ENCODE assay signal across 8 cellular contexts in genomic region chr22:41946360-41947180, GRCh38. TPM values are rescaled to one million over a fixed set of nuclear protein-coding genes. Genes with fewer than 3 reads are reported as not detected.
A peak's percentile ranks its signal among the peaks of the same experiment; 100 is the strongest.
DNase-seq lines count a peak whose midpoint lies in the region; ATAC-seq and TF ChIP-seq lines count a peak whose summit lies in the region.

TSS of gene CENPM (minus strand) at chr22:41947152. CDS start at chr22:41947076, 76 bp downstream.

- H3K9me3 Mint-ChIP-seq in activated CD4-positive, alpha-beta T cell treated with anti-CD3 and anti-CD28 coated beads, Interleukin-2, amount 10 ng/mL, durations not matched to agents 7 days and 5 days = no peaks in the 10 kb centered on the region

- TF ChIP-seq CTCF in C4-2B (conservative IDR thresholded peaks at IDR 0.05) = no peak

- peaks cover 34% of the 10 kb centered on the region for H3K36me3 Mint-ChIP-seq in activated CD4-positive, alpha-beta T cell treated with anti-CD3 and anti-CD28 coated beads, Interleukin-2, amount 10 ng/mL, durations not matched to agents 7 days and 5 days (ENCODE audit: low read depth)

- H3K27me3 Mint-ChIP-seq in activated CD4-positive, alpha-beta T cell treated with anti-CD3 and anti-CD28 coated beads, Interleukin-2, amount 10 ng/mL, durations not matched to agents 7 days and 5 days = no peaks in the 10 kb centered on the region

- CTCF ChIA-PET in activated CD4-positive, alpha-beta T cell treated with anti-CD3 and anti-CD28 coated beads, Interleukin-2, amount 10 ng/mL, durations not matched to agents 7 days and 5 days (lab: Charles Lee) = interaction anchor here (0.6 to 2.1 kb wide), 23 partner anchors 8 to 497 kb away, joined by 3 to 9 read pairs (median 3); partner anchors contain the start of genes CCDC134 and SREBF2

- peak within 1 kb of the TSS; percentile 96 for H3K27ac Mint-ChIP-seq in activated CD4-positive, alpha-beta T cell treated with anti-CD3 and anti-CD28 coated beads, Interleukin-2, amount 10 ng/mL, durations not matched to agents 7 days and 5 days

- H3K27ac ChIP-seq in C4-2B = peak within 1 kb of the TSS; percentile 82

- peaks cover 51% of the 10 kb centered on the region for H3K4me1 Mint-ChIP-seq in activated CD4-positive, alpha-beta T cell treated with anti-CD3 and anti-CD28 coated beads, Interleukin-2, amount 10 ng/mL, durations not matched to agents 7 days and 5 days

- intact Hi-C loops in left colon (cut with DNase I, micrococcal nuclease) = loop anchor here in 1 of 2 donors (10.0 kb wide), 1 partner anchor 142 kb away; the partner anchor contains the start of gene CCDC134

- POLR2A ChIA-PET in activated CD4-positive, alpha-beta T cell treated with anti-CD3 and anti-CD28 coated beads, Interleukin-2, amount 10 ng/mL, durations not matched to agents 7 days and 5 days (lab: Charles Lee) = interaction anchor here (0.6 to 1.0 kb wide), 4 partner anchors 24 to 714 kb away, joined by 3 read pairs; partner anchors contain the start of gene NDUFA6

- DNase-seq in NCI-H526 treated with DMSO at 0.1 percent for 48 hours (lab: John Stamatoyannopoulos, UW) (peak; percentile 88), dedifferentiated amniotic fluid mesenchymal stem cell (ENCODE audit: extremely low spot score) (peak; percentile 90), left colon (peak; percentile 91 to 93)
- peak; percentile 95 for DNase-seq in activated CD4-positive, alpha-beta T cell treated with anti-CD3 and anti-CD28 coated beads, Interleukin-2, amount 10 ng/mL, durations not matched to agents 7 days and 5 days
- peak; percentile 81 to 87 for DNase-seq in stimulated activated CD4-positive, alpha-beta T cell treated with anti-CD3 and anti-CD28 coated beads, Interleukin-1b, Interleukin-23, amount 100 ng/mL, for 4 hours (ENCODE audit: low read depth in 2 of 2)

- ATAC-seq in GM19328 (IDR thresholded peaks at IDR 0.05; ENCODE audit: unreplicated experiment) = peak; percentile 78
- ATAC-seq in HG03469 (IDR thresholded peaks at IDR 0.05; ENCODE audit: unreplicated experiment) = peak; percentile 53
- ATAC-seq in left colon = peak; percentile 94

- peak within 1 kb of the TSS; percentile 93 for H3K4me3 Mint-ChIP-seq in activated CD4-positive, alpha-beta T cell treated with anti-CD3 and anti-CD28 coated beads, Interleukin-2, amount 10 ng/mL, durations not matched to agents 7 days and 5 days

RNA-seq across cellular contexts. Expression of gene CENPM, which starts in this region (rescaled TPM):
- total RNA-seq in activated CD4-positive, alpha-beta T cell treated with anti-CD3 and anti-CD28 coated beads, Interleukin-2, amount 10 ng/mL, durations not matched to agents 7 days and 5 days = 10 to 100 TPM; 76.6 to 92.0 TPM
- 10 to 100 TPM in 1 of 2 donors, 1 to 10 TPM in 1; 7.5 to 16.4 TPM for total RNA-seq in left colon

Comparison
In these comparisons a context has a peak if more than half of its experiments do, and no peak if none do; other contexts are left out.
1. Peak in every context shown above with its lines: DNase-seq, ATAC-seq and H3K27ac ChIP-seq.
2. RNA of gene CENPM (total RNA-seq): 76.6 to 92.0 TPM in activated CD4-positive, alpha-beta T cell treated with anti-CD3 and anti-CD28 coated beads, Interleukin-2, amount 10 ng/mL, durations not matched to agents 7 days and 5 days; 7.5 to 16.4 TPM in left colon; every median in the first group is over 4 times any median in the second.